Comparison of ENCODE assay signal across 19 cellular contexts in the genomic region with DNA sequence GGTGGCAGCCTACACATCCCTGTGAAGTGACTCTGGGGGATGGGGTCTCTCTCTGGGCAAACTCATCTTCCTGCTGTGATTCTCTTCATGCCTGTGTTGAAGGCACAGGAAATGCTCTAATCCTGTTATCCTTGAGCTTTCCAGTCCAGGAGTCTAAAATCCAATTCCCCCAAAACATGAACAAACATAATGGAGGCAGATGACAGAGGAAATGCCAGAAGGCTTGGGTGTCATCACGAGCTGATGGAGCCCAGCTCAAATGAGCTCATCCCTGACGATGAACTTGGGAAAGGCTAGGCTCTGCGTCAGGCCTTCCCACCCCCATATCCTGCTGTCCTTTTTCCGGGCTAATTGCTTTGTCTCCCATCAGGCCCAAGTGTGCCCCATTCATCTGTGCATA.
"Had no signal": no experiment of that assay in that cellular context is flagged by ENCODE, and none has a peak within 500 bp of the region (broad histone marks: within the 10 kb centered on the region; RNA-seq: fewer than 3 reads in every experiment).

No MANE protein-coding gene starts in this region.

- H3K27me3 ChIP-seq: adrenal gland, sigmoid colon, testis had no signal

- H3K36me3 ChIP-seq: adrenal gland, sigmoid colon, spleen had no signal

- ATAC-seq: activated naive CD4-positive, alpha-beta T cell treated with anti-CD3 and anti-CD28 coated beads, Interleukin-2, amount 50 U/mL, for 72 hours; effector memory CD8-positive, alpha-beta T cell; left cardiac atrium; natural killer cell; stimulated activated memory B cell treated with anti-CD40 and anti-IgM and Interleukin-4, amounts not matched to agents 10 μg/mL and 1 μg/mL and 100 μg/mL, for 72 hours had no signal

- H3K27ac ChIP-seq: adrenal gland, sigmoid colon, spleen, testis had no signal

- DNase-seq: activated B cell treated with CpG ODN at 0.5 μM for 24 hours; activated CD4-positive, alpha-beta memory T cell treated with anti-CD3 and anti-CD28 coated beads for 36 hours; activated CD4-positive, alpha-beta T cell treated with anti-CD3 and anti-CD28 coated beads for 4 hours; activated gamma-delta T cell treated with Interleukin-2 at 50 U/mL for 16 hours; activated T-cell treated with anti-CD3 and anti-CD28 coated beads for 4 hours; adrenal gland; effector memory CD8-positive, alpha-beta T cell; foreskin melanocyte; glutamatergic neuron; hippocampal formation; left cardiac atrium; natural killer cell; sigmoid colon; spleen; stimulated activated CD4-positive, alpha-beta T cell treated with anti-CD3 and anti-CD28 coated beads, Interleukin-4, amount 100 ng/mL, for 4 hours; T-helper 9 cell; testis had no signal

- H3K9me3 ChIP-seq: adrenal gland, sigmoid colon, spleen, testis had no signal

- H3K4me1 ChIP-seq: adrenal gland, spleen, testis had no signal

- H3K4me3 ChIP-seq: adrenal gland, sigmoid colon, spleen, testis had no signal
